14 cellular contexts compared by ENCODE assay signal in genomic region chr17:80941743-80942211, GRCh38. TPM values are rescaled to one million over a fixed set of nuclear protein-coding genes. Genes with fewer than 3 reads are reported as not detected.
A peak's percentile ranks its signal among the peaks of the same experiment; 100 is the strongest.
DNase-seq lines count a peak whose midpoint lies in the region; ATAC-seq and TF ChIP-seq lines count a peak whose summit lies in the region.
"Had no signal": no experiment of that assay in that cellular context is flagged by ENCODE, and none has a peak within 500 bp of the region (broad histone marks: within the 10 kb centered on the region; RNA-seq: fewer than 3 reads in every experiment).

No MANE protein-coding gene starts in this region.

- H3K36me3 ChIP-seq in adipocyte (ENCODE audit: control insufficient read depth, insufficient read depth, low read length, severe bottlenecking) (peaks cover 13% of the 10 kb centered on the region), heart left ventricle (peaks cover 0 to 30% (median 14%) of the 10 kb centered on the region in 9 donors), prostate gland (no peaks in the 10 kb centered on the region)

- H3K27ac Mint-ChIP-seq in activated CD4-positive, alpha-beta T cell treated with anti-CD3 and anti-CD28 coated beads, Interleukin-2, amount 10 ng/mL, durations not matched to agents 7 days and 5 days: no peak overlapping the region
- H3K27ac Mint-ChIP-seq: GM23338 had no signal

- peaks cover 34% of the 10 kb centered on the region for H3K36me3 Mint-ChIP-seq in activated CD4-positive, alpha-beta T cell treated with anti-CD3 and anti-CD28 coated beads, Interleukin-2, amount 10 ng/mL, durations not matched to agents 7 days and 5 days (ENCODE audit: low read depth)

- no peak; the same call in 1 of the 2 replicates for TF ChIP-seq CTCF in AG09319 (IDR thresholded peaks at IDR 0.05; ENCODE audit: low read depth, low read length)
- no peak for TF ChIP-seq CTCF in heart left ventricle (IDR thresholded peaks at IDR 0.05)
- no peak for TF ChIP-seq CTCF in prostate gland (IDR thresholded peaks at IDR 0.05)

- CTCF ChIA-PET in activated CD4-positive, alpha-beta T cell treated with anti-CD3 and anti-CD28 coated beads, Interleukin-2, amount 10 ng/mL, durations not matched to agents 7 days and 5 days (lab: Charles Lee): no interaction called here

- H3K27me3 Mint-ChIP-seq in activated CD4-positive, alpha-beta T cell treated with anti-CD3 and anti-CD28 coated beads, Interleukin-2, amount 10 ng/mL, durations not matched to agents 7 days and 5 days: no peaks in the 10 kb centered on the region

- H3K27ac ChIP-seq in heart left ventricle (peak overlapping the region in 1 of 12 donors; percentile 89), prostate gland (peak overlapping the region; percentile 3 to 48)
- H3K27ac ChIP-seq: cardiac muscle cell had no signal

- peaks cover 38% of the 10 kb centered on the region for H3K4me1 Mint-ChIP-seq in activated CD4-positive, alpha-beta T cell treated with anti-CD3 and anti-CD28 coated beads, Interleukin-2, amount 10 ng/mL, durations not matched to agents 7 days and 5 days

- intact Hi-C loops in heart left ventricle (cut with DNase I) (no loop called here), prostate gland (cut with DNase I) (no loop called here)

- H3K27me3 ChIP-seq in adipocyte (replicated peaks; ENCODE audit: control insufficient read depth, insufficient read depth, low read length): no peaks in the 10 kb centered on the region
- H3K27me3 ChIP-seq in heart left ventricle: no peaks in the 10 kb centered on the region
- H3K27me3 ChIP-seq in prostate gland (replicated peaks; ENCODE audit: insufficient read depth): no peaks in the 10 kb centered on the region
- H3K27me3 ChIP-seq: cardiac muscle cell had no signal

- no peak overlapping the region for H3K4me3 Mint-ChIP-seq in activated CD4-positive, alpha-beta T cell treated with anti-CD3 and anti-CD28 coated beads, Interleukin-2, amount 10 ng/mL, durations not matched to agents 7 days and 5 days
- H3K4me3 Mint-ChIP-seq: GM23338 had no signal

- DNase-seq in AG09319 (ENCODE audit: extremely low read depth, low read depth) (peak; percentile 50), adipocyte (ENCODE audit: low read depth) (no peak), heart left ventricle (peak in 3 of 5 donors; percentile 22 to 49 (median 32)), prostate gland (ENCODE audit: low spot score) (no peak), UCSD-AML1 (lab: John Stamatoyannopoulos, UW; ENCODE audit: unreplicated experiment) (no peak), HPDE6-E6E7 (ENCODE audit: extremely low spot score) (no peak)
- DNase-seq in activated CD4-positive, alpha-beta T cell treated with anti-CD3 and anti-CD28 coated beads, Interleukin-2, amount 10 ng/mL, durations not matched to agents 7 days and 5 days: no peak
- DNase-seq: AML-193, NCI-H2107, OCI-M1, T1000 had no signal

- POLR2A ChIA-PET in activated CD4-positive, alpha-beta T cell treated with anti-CD3 and anti-CD28 coated beads, Interleukin-2, amount 10 ng/mL, durations not matched to agents 7 days and 5 days (lab: Charles Lee): no interaction called here

- no peaks in the 10 kb centered on the region for H3K9me3 ChIP-seq in adipocyte (ENCODE audit: control insufficient read depth, low read length)
- peaks cover 0 to 3% (median 0%) of the 10 kb centered on the region in 12 donors for H3K9me3 ChIP-seq in heart left ventricle
- H3K9me3 ChIP-seq in prostate gland: no peaks in the 10 kb centered on the region

- TF ChIP-seq POLR2A in heart left ventricle (IDR thresholded peaks at IDR 0.05) (no peak), prostate gland (IDR thresholded peaks at IDR 0.05) (no peak)

- peak overlapping the region; percentile 64 for H3K9ac ChIP-seq in adipocyte (ENCODE audit: low read length)

- 90 to 98% (median 93%) methylated on average over 23 to 28 of the region's 28 CpGs for WGBS in heart left ventricle, 4 donors
- WGBS in prostate gland: 73% methylated on average over 28 of the region's 28 CpGs

- H3K9me3 Mint-ChIP-seq in activated CD4-positive, alpha-beta T cell treated with anti-CD3 and anti-CD28 coated beads, Interleukin-2, amount 10 ng/mL, durations not matched to agents 7 days and 5 days: no peaks in the 10 kb centered on the region
- H3K9me3 Mint-ChIP-seq: GM23338 had no signal

- H3K4me3 ChIP-seq in adipocyte (ENCODE audit: low read length): peak overlapping the region; percentile 15
- no peak overlapping the region for H3K4me3 ChIP-seq in heart left ventricle
- H3K4me3 ChIP-seq in prostate gland: no peak overlapping the region
- H3K4me3 ChIP-seq: cardiac muscle cell, GM23338 had no signal

- H3K4me1 ChIP-seq in adipocyte (ENCODE audit: control insufficient read depth, insufficient read depth, low read length) (peaks cover 20% of the 10 kb centered on the region), heart left ventricle (peaks cover 0 to 39% (median 14%) of the 10 kb centered on the region in 12 donors), prostate gland (replicated peaks) (no peaks in the 10 kb centered on the region)

- no peak for ATAC-seq in heart left ventricle
- ATAC-seq in HG03342 (IDR thresholded peaks at IDR 0.05; ENCODE audit: unreplicated experiment): no peak

RNA-seq across cellular contexts. Expression of gene CHMP6, which starts 49.9 kb away (rescaled TPM):
- total RNA-seq in heart left ventricle (10 to 100 TPM; 17.9 to 25.9 (median 19.4) TPM), prostate gland (10 to 100 TPM; 30.6 to 35.3 TPM)
- 10 to 100 TPM; 24.4 to 35.5 TPM for polyA plus RNA-seq in heart left ventricle
- 10 to 100 TPM; 31.3 to 32.9 TPM for total RNA-seq in activated CD4-positive, alpha-beta T cell treated with anti-CD3 and anti-CD28 coated beads, Interleukin-2, amount 10 ng/mL, durations not matched to agents 7 days and 5 days

Comparison
In these comparisons a context has a peak if more than half of its experiments do, and no peak if none do; other contexts are left out.
1. DNase-seq: peak in AG09319 (single experiment) and heart left ventricle (3 of 5); none in adipocyte (single experiment), prostate gland (single experiment), UCSD-AML1 (single experiment), activated CD4-positive, alpha-beta T cell treated with anti-CD3 and anti-CD28 coated beads, Interleukin-2, amount 10 ng/mL, durations not matched to agents 7 days and 5 days (single experiment) and HPDE6-E6E7 (single experiment).